In the genomic region with DNA sequence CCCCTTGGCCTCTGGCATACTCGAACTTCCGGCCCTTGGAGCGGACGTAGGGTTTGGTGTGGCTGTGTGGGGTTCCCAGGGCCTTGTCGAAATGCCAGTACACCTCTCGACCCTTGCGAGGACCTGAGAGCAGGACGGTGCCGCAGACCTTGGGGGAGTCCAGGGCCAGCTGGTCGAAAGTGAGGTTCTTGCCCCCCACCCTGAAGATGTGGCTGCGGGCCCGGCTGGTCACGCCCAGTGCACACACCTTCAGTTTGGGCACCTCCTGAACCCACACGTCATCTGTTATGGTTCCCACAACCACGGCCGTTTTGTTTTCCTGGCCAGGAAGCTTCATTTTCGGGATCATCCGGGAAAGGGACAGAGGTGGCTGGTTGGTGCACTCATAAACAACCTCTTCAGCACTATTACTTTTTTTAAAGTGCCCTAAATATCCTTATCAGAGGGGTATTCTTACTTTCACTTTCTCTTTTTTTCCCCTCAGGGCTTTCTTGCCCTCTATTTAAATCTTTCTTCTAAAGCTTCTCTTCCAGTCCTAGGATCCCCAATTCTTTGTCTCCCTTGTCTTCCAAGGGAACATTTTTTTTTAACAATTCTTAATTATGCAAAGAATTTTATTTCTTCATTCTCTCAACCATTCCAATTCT, we compare ENCODE assay signal across 10 cellular contexts. TPM values are rescaled to one million over a fixed set of nuclear protein-coding genes. Genes with fewer than 3 reads are reported as not detected.
DNase-seq lines count a peak whose midpoint lies in the region; ATAC-seq and TF ChIP-seq lines count a peak whose summit lies in the region.
"Had no signal": no experiment of that assay in that cellular context is flagged by ENCODE, and none has a peak within 500 bp of the region (broad histone marks: within the 10 kb centered on the region; RNA-seq: fewer than 3 reads in every experiment).

No MANE protein-coding gene starts in this region.

- H3K36me3 Mint-ChIP-seq in activated CD4-positive, alpha-beta T cell treated with anti-CD3 and anti-CD28 coated beads, Interleukin-2, amount 10 ng/mL, durations not matched to agents 7 days and 5 days (ENCODE audit: low read depth), result peaks cover 12% of the 10 kb centered on the region
- peaks cover 4 to 5% of the 10 kb centered on the region in 2 donors for H3K36me3 Mint-ChIP-seq in stimulated activated naive B cell treated with anti-CD40 and anti-IgM and Interleukin-4, amounts not matched to agents 10 μg/mL and 1 μg/mL and 100 μg/mL, for 72 hours

- no peak for DNase-seq in activated CD4-positive, alpha-beta T cell treated with anti-CD3 and anti-CD28 coated beads, Interleukin-2, amount 10 ng/mL, durations not matched to agents 7 days and 5 days
- DNase-seq in activated CD4-positive, alpha-beta T cell treated with anti-CD3 and anti-CD28 coated beads, Interleukin-2, amount 50 U/mL, for 4 hours, result no peak
- no peak for DNase-seq in OCI-LY7 (ENCODE audit: low spot score)
- no peak for DNase-seq in stimulated activated naive B cell treated with anti-CD40 and anti-IgM and Interleukin-4, amounts not matched to agents 10 μg/mL and 1 μg/mL and 100 μg/mL, for 72 hours
- no peak for DNase-seq in activated effector memory CD4-positive, alpha-beta T cell treated with Interleukin-2 at 50 U/mL for 16 hours
- no peak for DNase-seq in SHP77 (lab: John Stamatoyannopoulos, UW)
- DNase-seq: dorsolateral prefrontal cortex, NCI-H1436 had no signal

- no peaks in the 10 kb centered on the region for H3K79me2 ChIP-seq in OCI-LY7 (ENCODE audit: insufficient read depth, low read depth, low read length)

- peak overlapping the region; percentile 83 for H3K27ac Mint-ChIP-seq in activated CD4-positive, alpha-beta T cell treated with anti-CD3 and anti-CD28 coated beads, Interleukin-2, amount 10 ng/mL, durations not matched to agents 7 days and 5 days
- peak overlapping the region; percentile 82 for H3K27ac Mint-ChIP-seq in stimulated activated naive B cell treated with anti-CD40 and anti-IgM and Interleukin-4, amounts not matched to agents 10 μg/mL and 1 μg/mL and 100 μg/mL, for 72 hours

- POLR2A ChIA-PET in activated CD4-positive, alpha-beta T cell treated with anti-CD3 and anti-CD28 coated beads, Interleukin-2, amount 10 ng/mL, durations not matched to agents 7 days and 5 days (lab: Charles Lee), result no interaction called here
- POLR2A ChIA-PET in OCI-LY7 (lab: Charles Lee), result interaction anchor here (0.5 to 1.6 kb wide), 7 partner anchors 11 to 313 kb away, joined by 3 to 10 read pairs (median 3); no protein-coding TSS in a partner anchor

- H3K4me3 Mint-ChIP-seq in activated CD4-positive, alpha-beta T cell treated with anti-CD3 and anti-CD28 coated beads, Interleukin-2, amount 10 ng/mL, durations not matched to agents 7 days and 5 days, result no peak overlapping the region
- peak overlapping the region; percentile 46 to 60 for H3K4me3 Mint-ChIP-seq in stimulated activated naive B cell treated with anti-CD40 and anti-IgM and Interleukin-4, amounts not matched to agents 10 μg/mL and 1 μg/mL and 100 μg/mL, for 72 hours

- no peak for TF ChIP-seq CTCF in OCI-LY7 (conservative IDR thresholded peaks at IDR 0.05; ENCODE audit: low read length)
- no peak for TF ChIP-seq CTCF in gastroesophageal sphincter (IDR thresholded peaks at IDR 0.05)

- H3K9me3 Mint-ChIP-seq in activated CD4-positive, alpha-beta T cell treated with anti-CD3 and anti-CD28 coated beads, Interleukin-2, amount 10 ng/mL, durations not matched to agents 7 days and 5 days, result peaks cover 11% of the 10 kb centered on the region
- peaks cover 0 to 2% of the 10 kb centered on the region in 2 donors for H3K9me3 Mint-ChIP-seq in stimulated activated naive B cell treated with anti-CD40 and anti-IgM and Interleukin-4, amounts not matched to agents 10 μg/mL and 1 μg/mL and 100 μg/mL, for 72 hours

- H3K36me3 ChIP-seq in OCI-LY7 (ENCODE audit: insufficient read depth, low read length) (no peaks in the 10 kb centered on the region), gastroesophageal sphincter (no peaks in the 10 kb centered on the region)

- H3K4me1 Mint-ChIP-seq in activated CD4-positive, alpha-beta T cell treated with anti-CD3 and anti-CD28 coated beads, Interleukin-2, amount 10 ng/mL, durations not matched to agents 7 days and 5 days, result peaks cover 37% of the 10 kb centered on the region
- H3K4me1 Mint-ChIP-seq in stimulated activated naive B cell treated with anti-CD40 and anti-IgM and Interleukin-4, amounts not matched to agents 10 μg/mL and 1 μg/mL and 100 μg/mL, for 72 hours, result peaks cover 20 to 33% of the 10 kb centered on the region in 2 donors

- H3K9me3 ChIP-seq in OCI-LY7 (ENCODE audit: low read length), result no peaks in the 10 kb centered on the region
- H3K9me3 ChIP-seq in gastroesophageal sphincter, result no peaks in the 10 kb centered on the region

- H3K4me3 ChIP-seq in OCI-LY7 (ENCODE audit: low read depth, low read length, poor library complexity, severe bottlenecking) (peak overlapping the region; percentile 50), gastroesophageal sphincter (no peak overlapping the region)
- H3K4me3 ChIP-seq: dorsolateral prefrontal cortex had no signal

- H3K27me3 ChIP-seq in gastroesophageal sphincter, result no peaks in the 10 kb centered on the region
- H3K27me3 ChIP-seq: dorsolateral prefrontal cortex had no signal

- H3K27ac ChIP-seq in OCI-LY7 (ENCODE audit: low read depth, low read length, poor library complexity, severe bottlenecking) (no peak overlapping the region), gastroesophageal sphincter (no peak overlapping the region)
- H3K27ac ChIP-seq: dorsolateral prefrontal cortex had no signal

- no peak for TF ChIP-seq EP300 in gastroesophageal sphincter (IDR thresholded peaks at IDR 0.05)

- H3K27me3 Mint-ChIP-seq in activated CD4-positive, alpha-beta T cell treated with anti-CD3 and anti-CD28 coated beads, Interleukin-2, amount 10 ng/mL, durations not matched to agents 7 days and 5 days, result no peaks in the 10 kb centered on the region
- no peaks in the 10 kb centered on the region for H3K27me3 Mint-ChIP-seq in stimulated activated naive B cell treated with anti-CD40 and anti-IgM and Interleukin-4, amounts not matched to agents 10 μg/mL and 1 μg/mL and 100 μg/mL, for 72 hours

- 71 to 84% methylated on average over 5 to 17 of the region's 18 CpGs for WGBS in gastroesophageal sphincter (ENCODE audit: low coverage in 1 of 2), 2 donors

- TF ChIP-seq POLR2A in gastroesophageal sphincter (IDR thresholded peaks at IDR 0.05), result no peak

- ATAC-seq in gastroesophageal sphincter (peak; percentile 74), HG03439 (IDR thresholded peaks at IDR 0.05; ENCODE audit: unreplicated experiment) (no peak)
- no peak for ATAC-seq in stimulated activated naive B cell treated with anti-CD40 and anti-IgM and Interleukin-4, amounts not matched to agents 10 μg/mL and 1 μg/mL and 100 μg/mL, for 72 hours (replicated peaks)

- no peaks in the 10 kb centered on the region for H4K20me1 ChIP-seq in OCI-LY7 (ENCODE audit: insufficient read depth, low read length)

- H3K4me1 ChIP-seq in OCI-LY7 (ENCODE audit: insufficient read depth, low read length, poor library complexity, severe bottlenecking) (peaks cover 30% of the 10 kb centered on the region), gastroesophageal sphincter (peaks cover 0 to 16% (median 7%) of the 10 kb centered on the region in 3 donors)

- CTCF ChIA-PET in activated CD4-positive, alpha-beta T cell treated with anti-CD3 and anti-CD28 coated beads, Interleukin-2, amount 10 ng/mL, durations not matched to agents 7 days and 5 days (lab: Charles Lee), result interaction anchor here (0.7 to 2.4 kb wide), 2 partner anchors 45 to 73 kb away, joined by 3 to 6 read pairs; a partner anchor contains a TSS
- CTCF ChIA-PET in OCI-LY7 (lab: Charles Lee; ENCODE audit: unreplicated experiment), result no interaction called here

- no peaks in the 10 kb centered on the region for H3K9me2 ChIP-seq in OCI-LY7 (ENCODE audit: insufficient read depth, low read length)

- peak overlapping the region; percentile 73 for H3K4me2 ChIP-seq in OCI-LY7 (ENCODE audit: low read length)

- intact Hi-C loops in OCI-LY7 (cut with micrococcal nuclease; ENCODE audit: unreplicated experiment), result no loop called here

- no TSS peak for BruUV-seq in OCI-LY7 (replicated peaks; lab: Mats Ljungman, UMichigan)

- peak overlapping the region; percentile 95 for H2AFZ ChIP-seq in OCI-LY7 (ENCODE audit: low read length)

RNA-seq across cellular contexts. Expression of a gene that starts 44.9 kb away (rescaled TPM):
- total RNA-seq in activated CD4-positive, alpha-beta T cell treated with anti-CD3 and anti-CD28 coated beads, Interleukin-2, amount 10 ng/mL, durations not matched to agents 7 days and 5 days, result 10 to 100 TPM; 12.2 to 15.6 TPM
- total RNA-seq in OCI-LY7 (2014; rRNA removed; shearing (Covaris generic)), result 18.1 and 22.9 TPM in 2 replicates
- total RNA-seq in OCI-LY7 (2022) (27.6 and 35.3 TPM in 2 replicates), gastroesophageal sphincter (10 to 100 TPM; 27.4 to 48.1 (median 31.8) TPM)
